8 cellular contexts compared by ENCODE assay signal in genomic region chr1:235415008-235415904, GRCh38. TPM values are rescaled to one million over a fixed set of nuclear protein-coding genes. Genes with fewer than 3 reads are reported as not detected.
DNase-seq lines count a peak whose midpoint lies in the region; ATAC-seq and TF ChIP-seq lines count a peak whose summit lies in the region.

No MANE protein-coding gene starts in this region.

- POLR2A ChIA-PET in Caco-2 (lab: Charles Lee): interaction anchor here (0.6 to 1.0 kb wide), 2 partner anchors 48 to 87 kb away, joined by 3 to 5 read pairs; partner anchors contain the start of genes ARID4B and TBCE

- peak; percentile 66 for ATAC-seq in GM21447 (IDR thresholded peaks at IDR 0.05; ENCODE audit: unreplicated experiment)

- H3K27ac Mint-ChIP-seq in Caco-2 (ENCODE audit: unreplicated experiment): no peak overlapping the region

- H3K36me3 ChIP-seq in Caco-2 (ENCODE audit: control insufficient read depth, insufficient read depth, low read length) (no peaks in the 10 kb centered on the region), adrenal gland (replicated peaks in 1 of 2) (peaks cover 0 to 4% of the 10 kb centered on the region in 2 donors), left ventricle myocardium inferior (peaks cover 8% of the 10 kb centered on the region)

- no peaks in the 10 kb centered on the region for H3K9me3 Mint-ChIP-seq in Caco-2 (ENCODE audit: unreplicated experiment)

- intact Hi-C loops in Caco-2 (cut with micrococcal nuclease; ENCODE audit: unreplicated experiment): loop anchor here (1.0 kb wide), 4 partner anchors 48 to 928 kb away; partner anchors contain the start of gene TBCE
- intact Hi-C loops in adrenal gland (cut with DNase I): loop anchor here (5.0 to 10.0 kb wide), 3 partner anchors 90 to 320 kb away; partner anchors contain the start of genes ARID4B (in 1 of the 2) and GGPS1 (in 1 of the 2)
- intact Hi-C loops in left ventricle myocardium inferior (cut with micrococcal nuclease): loop anchor here (2.0 to 10.0 kb wide), 2 partner anchors 162 to 310 kb away; no protein-coding TSS in a partner anchor

- TF ChIP-seq POLR2A in adrenal gland (IDR thresholded peaks at IDR 0.05): no peak

- H3K4me3 Mint-ChIP-seq in Caco-2 (ENCODE audit: unreplicated experiment): no peak overlapping the region

- H3K9me3 ChIP-seq in Caco-2 (peaks cover 4% of the 10 kb centered on the region; the same call in 1 of the 2 replicates), adrenal gland (replicated peaks in 1 of 3) (no peaks in the 10 kb centered on the region), left ventricle myocardium inferior (replicated peaks) (no peaks in the 10 kb centered on the region)

- BruUV-seq in Caco-2 (replicated peaks; lab: Mats Ljungman, UMichigan): no TSS peak

- H3K27ac ChIP-seq in adrenal gland (no peak overlapping the region), left ventricle myocardium inferior (replicated peaks) (no peak overlapping the region)

- no peaks in the 10 kb centered on the region for H3K4me1 Mint-ChIP-seq in Caco-2 (ENCODE audit: low read depth, unreplicated experiment)

- peaks cover 38% of the 10 kb centered on the region for H3K36me3 Mint-ChIP-seq in Caco-2 (ENCODE audit: insufficient read depth, unreplicated experiment)

- DNase-seq in Caco-2: peak; percentile 80
- peak; percentile 82 for DNase-seq in NAMALWA (ENCODE audit: low spot score)
- peak; percentile 39 for DNase-seq in T follicular helper cell (ENCODE audit: low read depth)
- DNase-seq in adrenal gland: peak; percentile 49 to 85 (median 74)
- peak; percentile 42 for DNase-seq in left ventricle myocardium inferior
- peak; percentile 42 for DNase-seq in retinal pigment epithelial cell (ENCODE audit: low read depth)
- DNase-seq in GOT3 (lab: John Stamatoyannopoulos, UW): no peak

- CTCF ChIA-PET in Caco-2 (lab: Charles Lee): interaction anchor here (0.5 to 1.1 kb wide), 10 partner anchors 13 to 311 kb away, joined by 3 to 10 read pairs (median 5); partner anchors contain the start of genes ARID4B, GGPS1, RBM34 and TBCE

- H3K4me1 ChIP-seq in Caco-2 (no peaks in the 10 kb centered on the region), adrenal gland (replicated peaks in 1 of 2) (peaks cover 6 to 8% of the 10 kb centered on the region in 2 donors), left ventricle myocardium inferior (peaks cover 7% of the 10 kb centered on the region)

- TF ChIP-seq CTCF in Caco-2 (IDR thresholded peaks at IDR 0.05; ENCODE audit: insufficient read depth in 1 of 2, low read depth in 1 of 2, low read length in 1 of 2, severe bottlenecking in 1 of 2, unreplicated experiment in 1 of 2) (peak; percentile 84 to 91), adrenal gland (IDR thresholded peaks at IDR 0.05) (peak; percentile 60 to 80 (median 76)), left ventricle myocardium inferior (IDR thresholded peaks at IDR 0.05; ENCODE audit: borderline replicate concordance) (peak; percentile 83), retinal pigment epithelial cell (conservative IDR thresholded peaks at IDR 0.05; ENCODE audit: low read depth, low read length) (peak; percentile 82)

- no peaks in the 10 kb centered on the region for H3K27me3 Mint-ChIP-seq in Caco-2 (ENCODE audit: insufficient read depth, unreplicated experiment)

- H3K4me3 ChIP-seq in Caco-2 (ENCODE audit: low read depth, low read length): no peak overlapping the region
- H3K4me3 ChIP-seq in adrenal gland: no peak overlapping the region
- no peak overlapping the region for H3K4me3 ChIP-seq in left ventricle myocardium inferior
- H3K4me3 ChIP-seq in retinal pigment epithelial cell (ENCODE audit: low read length): no peak overlapping the region

- WGBS in adrenal gland, 4 donors: 73 to 85% (median 84%) methylated on average over 7 of the region's 7 CpGs

- H3K27me3 ChIP-seq in Caco-2 (replicated peaks; ENCODE audit: control insufficient read depth, insufficient read depth, low read length) (no peaks in the 10 kb centered on the region), adrenal gland (no peaks in the 10 kb centered on the region), left ventricle myocardium inferior (ENCODE audit: low read depth) (no peaks in the 10 kb centered on the region)

RNA-seq across cellular contexts. Expression of gene TBCE, which starts 48.0 kb away (rescaled TPM):
- 38.5 and 40.0 TPM in 2 replicates for total RNA-seq in Caco-2 (2022)
- total RNA-seq in adrenal gland: 10 to 100 TPM; 14.7 to 32.2 (median 18.4) TPM
- polyA plus RNA-seq in adrenal gland: 10 to 100 TPM; 37.3 to 67.2 (median 39.3) TPM
- total RNA-seq in left ventricle myocardium inferior: 17.2 TPM
